Comparison of ENCODE assay signal across 7 cellular contexts in the genomic region with DNA sequence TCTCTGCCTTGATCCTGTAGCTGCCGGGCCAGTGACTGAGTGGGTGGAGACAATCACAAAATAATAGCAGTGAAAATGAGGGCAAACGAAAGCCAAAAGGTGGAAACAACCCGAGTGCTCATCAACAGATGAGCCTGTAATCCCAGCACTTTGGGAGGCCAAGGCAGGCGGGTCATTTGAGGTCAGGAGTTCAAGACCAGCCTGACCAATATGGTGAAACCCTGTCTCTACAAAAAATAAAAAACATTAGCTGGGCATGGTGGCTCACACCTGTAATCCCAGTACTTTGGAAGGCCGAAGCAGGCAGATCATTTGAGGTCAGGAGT. TPM values are rescaled to one million over a fixed set of nuclear protein-coding genes. Genes with fewer than 3 reads are reported as not detected.
DNase-seq lines count a peak whose midpoint lies in the region; ATAC-seq and TF ChIP-seq lines count a peak whose summit lies in the region.
"Not testable (repeated sequence)": the region's sequence is repeated elsewhere in the genome, so short reads cannot be mapped to it uniquely, and the experiment has no call there.

No MANE protein-coding gene starts in this region.

- not testable (repeated sequence) for H3K36me3 ChIP-seq in SK-N-SH (replicated peaks in 1 of 2; ENCODE audit: control insufficient read depth in 1 of 2, insufficient read depth in 2 of 2, low read length in 1 of 2); mesodermal cell (ENCODE audit: control insufficient read depth, insufficient read depth, low read length); gastrocnemius medialis; transverse colon

- not testable (repeated sequence) for DNase-seq in HL-60 (ENCODE audit: low read depth in 1 of 2, low spot score in 1 of 2); SK-N-SH; chondrocyte (ENCODE audit: low spot score); foreskin keratinocyte; gastrocnemius medialis; transverse colon

- not testable (repeated sequence) for TF ChIP-seq POLR2A in gastrocnemius medialis (IDR thresholded peaks at IDR 0.05); transverse colon (IDR thresholded peaks at IDR 0.05)

- H3K27ac ChIP-seq in HL-60 (replicated peaks) (peak overlapping the region; percentile 55), SK-N-SH (ENCODE audit: low read depth in 2 of 2, low read length in 1 of 2) (peak overlapping the region; percentile 56 to 93; a peak in 3 of 4 replicates), foreskin keratinocyte (peak overlapping the region; percentile 11), mesodermal cell (ENCODE audit: low read depth, low read length, severe bottlenecking) (peak overlapping the region; percentile 80), gastrocnemius medialis (peak overlapping the region; percentile 46 to 69 (median 56)), transverse colon (peak overlapping the region; percentile 74 to 77 (median 76))

- TF ChIP-seq RAD21 in SK-N-SH (IDR thresholded peaks at IDR 0.05; ENCODE audit: low read length), result not testable (repeated sequence)

- POLR2A ChIA-PET in SK-N-SH (lab: Yijun Ruan, JAX), result not testable (repeated sequence)

- not testable (repeated sequence) for H4K20me1 ChIP-seq in SK-N-SH (ENCODE audit: insufficient read depth)

- H3K79me2 ChIP-seq in SK-N-SH (ENCODE audit: insufficient read depth), result peaks cover 82% of the 10 kb centered on the region

- TF ChIP-seq EP300 in SK-N-SH (IDR thresholded peaks at IDR 0.05; ENCODE audit: borderline replicate concordance in 1 of 2, low read depth in 1 of 2, low read length in 1 of 2); transverse colon (IDR thresholded peaks at IDR 0.05; ENCODE audit: low read depth): not testable (repeated sequence)

- in situ Hi-C loops in gastrocnemius medialis (cut with MboI; ENCODE audit: low sequenced_read_pairs in 4 of 4), result loop anchor here in 2 of 4 donors (25.0 kb wide), 1 partner anchor 212 kb away; the partner anchor contains the start of gene GFAP (in 2 of the 2)
- in situ Hi-C loops in transverse colon (cut with MboI; ENCODE audit: low pct_ligation_motif_present in 1 of 4, low pct_unique_long_range_greater_than_20kb in 1 of 4, low sequenced_read_pairs in 3 of 4), result not testable (repeated sequence)

- not testable (repeated sequence) for H3K27me3 Mint-ChIP-seq in chondrocyte (ENCODE audit: low read depth)

- peak overlapping the region; percentile 76 for H3K4me2 ChIP-seq in SK-N-SH

- H3K27ac Mint-ChIP-seq in chondrocyte (ENCODE audit: unreplicated experiment), result peak overlapping the region; percentile 81

- not testable (repeated sequence) for H3K9me2 ChIP-seq in SK-N-SH

- peaks cover 20% of the 10 kb centered on the region for H3F3A ChIP-seq in SK-N-SH (replicated peaks; ENCODE audit: insufficient read depth)

- not testable (repeated sequence) for H3K4me3 Mint-ChIP-seq in chondrocyte (ENCODE audit: unreplicated experiment)

- H3K27me3 ChIP-seq in HL-60 (ENCODE audit: insufficient read depth, poor library complexity, severe bottlenecking); SK-N-SH (ENCODE audit: insufficient read depth); foreskin keratinocyte; gastrocnemius medialis; transverse colon: not testable (repeated sequence)

- peak overlapping the region; percentile 68; the same call in 1 of the 2 replicates for H3K9ac ChIP-seq in SK-N-SH

- H3K4me3 ChIP-seq in HL-60 (replicated peaks; ENCODE audit: insufficient read depth, low read length); SK-N-SH (ENCODE audit: low read depth in 2 of 2, low read length in 1 of 2); mesodermal cell (ENCODE audit: extremely low read depth, insufficient read depth, low read length, poor library complexity, severe bottlenecking); gastrocnemius medialis; transverse colon: not testable (repeated sequence)

- not testable (repeated sequence) for H3K9me3 ChIP-seq in SK-N-SH; mesodermal cell (ENCODE audit: control insufficient read depth, low read length); gastrocnemius medialis; transverse colon

- CTCF ChIA-PET in SK-N-SH (lab: Yijun Ruan, JAX), result interaction anchor here (0.7 to 3.7 kb wide), 5 partner anchors 10 to 197 kb away, joined by 3 to 21 read pairs (median 8); partner anchors contain the start of genes ACBD4 and HEXIM1

- peaks cover 63% of the 10 kb centered on the region for H3K4me1 Mint-ChIP-seq in chondrocyte (ENCODE audit: low read depth)

- not testable (repeated sequence) for H2AFZ ChIP-seq in SK-N-SH (ENCODE audit: low read depth)

- H3K4me1 ChIP-seq in SK-N-SH (ENCODE audit: control insufficient read depth in 1 of 2, insufficient read depth in 2 of 2, low read depth in 1 of 2, low read length in 1 of 2) (peaks cover 35 to 41% of the 10 kb centered on the region in 2 experiments; a peak in 3 of 4 replicates), foreskin keratinocyte (peaks cover 38% of the 10 kb centered on the region), mesodermal cell (ENCODE audit: control insufficient read depth, insufficient read depth, low read length, poor library complexity, severe bottlenecking) (peaks cover 55% of the 10 kb centered on the region), gastrocnemius medialis (peaks cover 59 to 60% of the 10 kb centered on the region in 2 donors), transverse colon (peaks cover 53 to 73% (median 62%) of the 10 kb centered on the region in 4 donors)

- TF ChIP-seq CTCF in HL-60 (IDR thresholded peaks at IDR 0.05; ENCODE audit: insufficient read depth, low read length); SK-N-SH (IDR thresholded peaks at IDR 0.05); chondrocyte (IDR thresholded peaks at IDR 0.05); foreskin keratinocyte (conservative IDR thresholded peaks at IDR 0.05); gastrocnemius medialis (IDR thresholded peaks at IDR 0.05 in 4 of 5, conservative IDR thresholded peaks at IDR 0.05 in 1 of 5); transverse colon (IDR thresholded peaks at IDR 0.05): not testable (repeated sequence)

- H3K9me3 Mint-ChIP-seq in chondrocyte (ENCODE audit: low read depth), result not testable (repeated sequence)

- H3K36me3 Mint-ChIP-seq in chondrocyte (ENCODE audit: low read depth), result not testable (repeated sequence)

- WGBS in SK-N-SH (ENCODE audit: low lambda C conversion rate), result 61% methylated on average over 5 of the region's 5 CpGs
- WGBS in mesodermal cell (ENCODE audit: insufficient coverage in 2 of 2), 2 experiments, result 66 to 83% methylated on average over 5 of the region's 5 CpGs
- WGBS in transverse colon (ENCODE audit: low coverage in 1 of 2), 2 donors, result 64 to 71% methylated on average over 4 to 5 of the region's 5 CpGs

- intact Hi-C loops in gastrocnemius medialis (cut with DNase I; ENCODE audit: low total_unique reads); transverse colon (cut with DNase I; ENCODE audit: low total_unique reads): not testable (repeated sequence)

- ATAC-seq in foreskin keratinocyte, gastrocnemius medialis: not testable (repeated sequence)

RNA-seq across cellular contexts. Expression of gene PLCD3, which starts 7.6 kb away (rescaled TPM):
- polyA plus RNA-seq in SK-N-SH (2012; rRNA removed) (51.7 and 59.7 TPM in 2 replicates), foreskin keratinocyte (85.8 and 97.4 TPM in 2 replicates)
- 29.6 and 51.7 TPM in 2 replicates for polyA plus RNA-seq in SK-N-SH (2012; cell fraction: cytosol; rRNA removed)
- 71.1 and 76.2 TPM in 2 replicates for polyA plus RNA-seq in SK-N-SH (2012; cell fraction: nucleus; rRNA removed)
- total RNA-seq in chondrocyte (123 to 135 TPM (median 128 TPM) in 3 replicates), foreskin keratinocyte (60.8 and 63.6 TPM in 2 replicates), gastrocnemius medialis (100 to 1,000 TPM in 1 of 4 donors, 10 to 100 TPM in 3; 38.6 to 186 (median 75.1) TPM), transverse colon (100 to 1,000 TPM; 157 to 369 (median 335) TPM)
- 31.6 TPM for polyA plus RNA-seq in mesodermal cell (2013, experiment 1 of 2)
- 24.0 TPM for polyA plus RNA-seq in mesodermal cell (2013, experiment 2 of 2)

RNA-seq across cellular contexts. Expression of gene ACBD4, which starts 10.7 kb away (rescaled TPM):
- polyA plus RNA-seq in SK-N-SH (2012; rRNA removed) (15.8 and 18.1 TPM in 2 replicates), foreskin keratinocyte (4.5 TPM in 2 replicates)
- 4.4 and 7.8 TPM in 2 replicates for polyA plus RNA-seq in SK-N-SH (2012; cell fraction: cytosol; rRNA removed)
- 101 and 115 TPM in 2 replicates for polyA plus RNA-seq in SK-N-SH (2012; cell fraction: nucleus; rRNA removed)
- total RNA-seq in chondrocyte (4.7 to 6.8 TPM (median 5.6 TPM) in 3 replicates), foreskin keratinocyte (4.3 and 4.4 TPM in 2 replicates), gastrocnemius medialis (1 to 10 TPM; 2.2 to 3.2 (median 2.5) TPM), transverse colon (10 to 100 TPM; 24.9 to 96.1 (median 38.6) TPM)
- polyA plus RNA-seq in mesodermal cell (2013, experiment 1 of 2), result 4.9 TPM
- 3.6 TPM for polyA plus RNA-seq in mesodermal cell (2013, experiment 2 of 2)

RNA-seq across cellular contexts. Expression of gene HEXIM1, which starts 23.5 kb away (rescaled TPM):
- polyA plus RNA-seq in SK-N-SH (2012; rRNA removed) (16.1 and 20.7 TPM in 2 replicates), foreskin keratinocyte (26.7 and 27.9 TPM in 2 replicates)
- 17.7 and 18.6 TPM in 2 replicates for polyA plus RNA-seq in SK-N-SH (2012; cell fraction: cytosol; rRNA removed)
- 9.6 and 10.6 TPM in 2 replicates for polyA plus RNA-seq in SK-N-SH (2012; cell fraction: nucleus; rRNA removed)
- total RNA-seq in chondrocyte (35.9 to 41.0 TPM (median 36.4 TPM) in 3 replicates), foreskin keratinocyte (23.0 and 25.6 TPM in 2 replicates), gastrocnemius medialis (10 to 100 TPM; 26.3 to 79.6 (median 36.9) TPM), transverse colon (10 to 100 TPM; 38.0 to 54.9 (median 42.6) TPM)
- 19.6 TPM for polyA plus RNA-seq in mesodermal cell (2013, experiment 1 of 2)
- polyA plus RNA-seq in mesodermal cell (2013, experiment 2 of 2), result 17.0 TPM

RNA-seq across cellular contexts. Expression of gene HEXIM2, which starts 36.9 kb away (rescaled TPM):
- polyA plus RNA-seq in SK-N-SH (2012; rRNA removed) (8.4 and 9.3 TPM in 2 replicates), foreskin keratinocyte (5.7 and 6.3 TPM in 2 replicates)
- polyA plus RNA-seq in SK-N-SH (2012; cell fraction: cytosol; rRNA removed), result 5.1 and 6.6 TPM in 2 replicates
- polyA plus RNA-seq in SK-N-SH (2012; cell fraction: nucleus; rRNA removed), result 8.7 and 14.7 TPM in 2 replicates
- total RNA-seq in chondrocyte (3.7 to 7.9 TPM (median 6.4 TPM) in 3 replicates), foreskin keratinocyte (3.7 and 5.3 TPM in 2 replicates), gastrocnemius medialis (10 to 100 TPM; 31.4 to 70.8 (median 64.9) TPM), transverse colon (10 to 100 TPM in 1 of 4 donors, 1 to 10 TPM in 3; 1.2 to 10.8 (median 5.9) TPM)
- polyA plus RNA-seq in mesodermal cell (2013, experiment 1 of 2), result 9.5 TPM
- polyA plus RNA-seq in mesodermal cell (2013, experiment 2 of 2), result 7.7 TPM

Comparison
In these comparisons a context has a peak if more than half of its experiments do, and no peak if none do; other contexts are left out.
1. H3K27ac ChIP-seq: peak in every context shown above with its lines; median percentile 80 in mesodermal cell; 76 in transverse colon; 74 in SK-N-SH; 56 in gastrocnemius medialis; 55 in HL-60; 11 in foreskin keratinocyte.